ENCODE assay signal across 8 cellular contexts in genomic region chr16:56608043-56608875, GRCh38. TPM values are rescaled to one million over a fixed set of nuclear protein-coding genes. Genes with fewer than 3 reads are reported as not detected.
A peak's percentile ranks its signal among the peaks of the same experiment; 100 is the strongest.
DNase-seq lines count a peak whose midpoint lies in the region; ATAC-seq lines count a peak whose summit lies in the region.

MT2A (plus strand) TSS chr16:56608584; CDS start chr16:56608656, 72 bp downstream.

- H3K27me3 Mint-ChIP-seq in memory B cell, result peaks cover 2% of the 10 kb centered on the region

- H3K27ac Mint-ChIP-seq in memory B cell, result peak within 1 kb of the TSS; percentile 86

- peaks cover 26% of the 10 kb centered on the region for H3K4me1 Mint-ChIP-seq in memory B cell

- POLR2A ChIA-PET in activated CD8-positive, alpha-beta memory T cell treated with anti-CD3 and anti-CD28 coated beads for 36 hours (lab: Charles Lee), result interaction anchor here (1.3 to 2.2 kb wide), 2 partner anchors 17 to 35 kb away, joined by 4 to 8 read pairs; partner anchors contain the start of gene MT1E

- DNase-seq in CMK (ENCODE audit: low read depth), result peak; percentile 78
- DNase-seq in HPDE6-E6E7 (ENCODE audit: extremely low spot score), result peak; percentile 87
- DNase-seq in NOMO-1 (lab: John Stamatoyannopoulos, UW; ENCODE audit: unreplicated experiment in 2 of 2), result peak; percentile 98 to 100
- peak; percentile 71 for DNase-seq in effector CD8-positive, alpha-beta T cell (lab: John Stamatoyannopoulos, UW)
- DNase-seq in memory B cell (ENCODE audit: low spot score in 2 of 2), result peak; percentile 68 to 69
- DNase-seq in stimulated activated CD8-positive, alpha-beta memory T cell treated with anti-CD3 and anti-CD28 coated beads, Interleukin-12 subunit alpha, Interleukin-12 subunit beta, amount 100 ng/mL, for 24 hours (ENCODE audit: extremely low read depth), result peak; percentile 83

- CTCF ChIA-PET in activated CD8-positive, alpha-beta memory T cell treated with anti-CD3 and anti-CD28 coated beads for 36 hours (lab: Charles Lee), result interaction anchor here (1.0 to 1.7 kb wide), 3 partner anchors 32 to 74 kb away, joined by 3 to 4 read pairs (median 4); partner anchors contain the start of gene MT1X

- no peaks in the 10 kb centered on the region for H3K36me3 Mint-ChIP-seq in memory B cell

- H3K9me3 Mint-ChIP-seq in memory B cell, result no peaks in the 10 kb centered on the region

- peak within 1 kb of the TSS; percentile 92 for H3K4me3 Mint-ChIP-seq in memory B cell

- peak; percentile 80 for ATAC-seq in GM19467 (IDR thresholded peaks at IDR 0.05; ENCODE audit: unreplicated experiment)
- ATAC-seq in memory B cell (ENCODE audit: low read depth), result peak; percentile 79

RNA-seq across cellular contexts. Expression of gene MT2A, which starts in this region (rescaled TPM):
- 100 to 1,000 TPM; 133 to 142 TPM for total RNA-seq in activated CD8-positive, alpha-beta memory T cell treated with anti-CD3 and anti-CD28 coated beads for 36 hours

Comparison
In these comparisons a context has a peak if more than half of its experiments do, and no peak if none do; other contexts are left out.
1. Peak in every context shown above with its lines: DNase-seq and ATAC-seq.